9 cellular contexts compared by ENCODE assay signal in genomic region chr7:151340794-151341356, GRCh38. TPM values are rescaled to one million over a fixed set of nuclear protein-coding genes. Genes with fewer than 3 reads are reported as not detected.
DNase-seq lines count a peak whose midpoint lies in the region; ATAC-seq, FAIRE-seq and TF ChIP-seq lines count a peak whose summit lies in the region.
"Had no signal": no experiment of that assay in that cellular context is flagged by ENCODE, and none has a peak within 500 bp of the region (broad histone marks: within the 10 kb centered on the region; RNA-seq: fewer than 3 reads in every experiment).

No MANE protein-coding gene starts in this region.

- no peaks in the 10 kb centered on the region for H4K20me1 ChIP-seq in DOHH2 (ENCODE audit: control insufficient read depth, insufficient read depth, low read depth, low read length)

- H3F3A ChIP-seq in DOHH2 (ENCODE audit: control insufficient read depth, insufficient read depth): peaks cover 18% of the 10 kb centered on the region

- H3K4me2 ChIP-seq in DOHH2 (ENCODE audit: low read length): peak overlapping the region; percentile 67

- H3K4me3 ChIP-seq in DOHH2 (ENCODE audit: low read length) (peak overlapping the region; percentile 84), SJSA1 (peak overlapping the region; percentile 79), fibroblast of mammary gland (ENCODE audit: control insufficient read depth, low read depth, low read length) (peak overlapping the region; percentile 41)

- no peak for FAIRE-seq in H54 (lab: Jason Lieb, UNC)
- FAIRE-seq: TTC549 had no signal

- H3K9me2 ChIP-seq in DOHH2 (replicated peaks; ENCODE audit: control insufficient read depth, low read length): no peaks in the 10 kb centered on the region

- intact Hi-C loops in posterior vena cava (cut with DNase I): no loop called here

- peaks cover 6% of the 10 kb centered on the region; the same call in 1 of the 2 replicates for H3K9me3 ChIP-seq in DOHH2 (ENCODE audit: control insufficient read depth, insufficient read depth, low read length)
- H3K9me3 ChIP-seq in SJSA1 (replicated peaks): no peaks in the 10 kb centered on the region

- peaks cover 25% of the 10 kb centered on the region for H3K79me2 ChIP-seq in DOHH2 (ENCODE audit: control insufficient read depth, low read length)

- no peak overlapping the region for H3K27ac ChIP-seq in DOHH2 (ENCODE audit: low read depth, low read length)
- no peak overlapping the region for H3K27ac ChIP-seq in SJSA1

- ATAC-seq in left lobe of liver (no peak), HG03025 (IDR thresholded peaks at IDR 0.05; ENCODE audit: low FRiP score, unreplicated experiment) (no peak)

- TF ChIP-seq CTCF in DOHH2 (IDR thresholded peaks at IDR 0.05; ENCODE audit: low read depth, low read length, poor library complexity, severe bottlenecking) (no peak), fibroblast of mammary gland (conservative IDR thresholded peaks at IDR 0.05; ENCODE audit: control insufficient read depth, insufficient read depth, low read depth, low read length) (no peak)

- peaks cover 42% of the 10 kb centered on the region for H3K4me1 ChIP-seq in DOHH2 (ENCODE audit: control insufficient read depth, low read length)
- H3K4me1 ChIP-seq in SJSA1 (replicated peaks): peaks cover 8% of the 10 kb centered on the region; the same call in 1 of the 2 replicates

- H3K36me3 ChIP-seq in DOHH2 (ENCODE audit: control insufficient read depth, low read length): peaks cover 14% of the 10 kb centered on the region
- peaks cover 10% of the 10 kb centered on the region for H3K36me3 ChIP-seq in SJSA1

- peak in 1 of 2 experiments; percentile 9 for DNase-seq in SJSA1 (ENCODE audit: low read depth in 1 of 2, low spot score in 2 of 2)
- DNase-seq in fibroblast of mammary gland (ENCODE audit: low read depth): no peak
- peak; percentile 12 for DNase-seq in posterior vena cava (ENCODE audit: low spot score)
- no peak for DNase-seq in H54 (ENCODE audit: insufficient read length, low spot score)
- DNase-seq in NCI-H82 treated with DMSO at 0.1 percent for 48 hours (lab: John Stamatoyannopoulos, UW; ENCODE audit: unreplicated experiment): no peak
- DNase-seq in left lobe of liver (ENCODE audit: low spot score): no peak

- H3K27me3 ChIP-seq in DOHH2 (ENCODE audit: control insufficient read depth, low read length) (no peaks in the 10 kb centered on the region), SJSA1 (replicated peaks) (no peaks in the 10 kb centered on the region)

- TF ChIP-seq POLR2A in H54 (IDR thresholded peaks at IDR 0.05; ENCODE audit: low read depth, low read length): no peak

RNA-seq across cellular contexts. Expression of gene NUB1, which starts 0.7 kb away (rescaled TPM):
- total RNA-seq in SJSA1 (2014; rRNA removed; shearing (Covaris generic)): 50.6 and 50.7 TPM in 2 replicates
- total RNA-seq in posterior vena cava (10 to 100 TPM; 33.0 to 37.9 TPM), left lobe of liver (19.0 TPM)
